1 cellular context compared by ENCODE assay signal in genomic region chr5:150641826-150642566, GRCh38.
TF ChIP-seq lines count a peak whose summit lies in the region.

No MANE protein-coding gene starts in this region.

TF ChIP-seq in HEK293, 187 proteins besides CTCF, POLR2A, EP300 and RAD21 (continued from another document):
- TF ChIP-seq, protein P1, sequence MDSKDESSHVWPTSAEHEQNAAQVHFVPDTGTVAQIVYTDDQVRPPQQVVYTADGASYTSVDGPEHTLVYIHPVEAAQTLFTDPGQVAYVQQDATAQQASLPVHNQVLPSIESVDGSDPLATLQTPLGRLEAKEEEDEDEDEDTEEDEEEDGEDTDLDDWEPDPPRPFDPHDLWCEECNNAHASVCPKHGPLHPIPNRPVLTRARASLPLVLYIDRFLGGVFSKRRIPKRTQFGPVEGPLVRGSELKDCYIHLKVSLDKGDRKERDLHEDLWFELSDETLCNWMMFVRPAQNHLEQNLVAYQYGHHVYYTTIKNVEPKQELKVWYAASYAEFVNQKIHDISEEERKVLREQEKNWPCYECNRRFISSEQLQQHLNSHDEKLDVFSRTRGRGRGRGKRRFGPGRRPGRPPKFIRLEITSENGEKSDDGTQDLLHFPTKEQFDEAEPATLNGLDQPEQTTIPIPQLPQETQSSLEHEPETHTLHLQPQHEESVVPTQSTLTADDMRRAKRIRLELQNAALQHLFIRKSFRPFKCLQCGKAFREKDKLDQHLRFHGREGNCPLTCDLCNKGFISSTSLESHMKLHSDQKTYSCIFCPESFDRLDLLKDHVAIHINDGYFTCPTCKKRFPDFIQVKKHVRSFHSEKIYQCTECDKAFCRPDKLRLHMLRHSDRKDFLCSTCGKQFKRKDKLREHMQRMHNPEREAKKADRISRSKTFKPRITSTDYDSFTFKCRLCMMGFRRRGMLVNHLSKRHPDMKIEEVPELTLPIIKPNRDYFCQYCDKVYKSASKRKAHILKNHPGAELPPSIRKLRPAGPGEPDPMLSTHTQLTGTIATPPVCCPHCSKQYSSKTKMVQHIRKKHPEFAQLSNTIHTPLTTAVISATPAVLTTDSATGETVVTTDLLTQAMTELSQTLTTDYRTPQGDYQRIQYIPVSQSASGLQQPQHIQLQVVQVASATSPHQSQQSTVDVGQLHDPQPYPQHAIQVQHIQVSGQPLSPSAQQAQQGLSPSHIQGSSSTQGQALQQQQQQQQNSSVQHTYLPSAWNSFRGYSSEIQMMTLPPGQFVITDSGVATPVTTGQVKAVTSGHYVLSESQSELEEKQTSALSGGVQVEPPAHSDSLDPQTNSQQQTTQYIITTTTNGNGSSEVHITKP (tag by site-specific recombination; IDR thresholded peaks at IDR 0.05), result no peak
